ENCODE assay signal across 8 cellular contexts in genomic region chr13:32164622-32165268, GRCh38.
DNase-seq lines count a peak whose midpoint lies in the region; ATAC-seq, FAIRE-seq and TF ChIP-seq lines count a peak whose summit lies in the region.

No MANE protein-coding gene starts in this region.

- intact Hi-C loops in OCI-LY7 (cut with micrococcal nuclease; ENCODE audit: unreplicated experiment) (no loop called here), tibial artery (cut with DNase I; ENCODE audit: low total_unique reads) (no loop called here)

- H3K79me2 ChIP-seq in Karpas-422 (ENCODE audit: low read length): no peaks in the 10 kb centered on the region
- no peaks in the 10 kb centered on the region for H3K79me2 ChIP-seq in OCI-LY7 (ENCODE audit: insufficient read depth, low read depth, low read length)

- BruUV-seq in OCI-LY7 (replicated peaks; lab: Mats Ljungman, UMichigan): no TSS peak

- H3K9me3 ChIP-seq in Karpas-422 (ENCODE audit: low read length) (no peaks in the 10 kb centered on the region), OCI-LY7 (ENCODE audit: low read length) (no peaks in the 10 kb centered on the region), tibial artery (no peaks in the 10 kb centered on the region)

- H3K9ac ChIP-seq in Karpas-422 (ENCODE audit: low read length): no peak overlapping the region

- no peak for ATAC-seq in HG03139 (IDR thresholded peaks at IDR 0.05; ENCODE audit: unreplicated experiment)

- H3K4me3 ChIP-seq in GM12875 (ENCODE audit: low read depth, low read length) (no peak overlapping the region), Karpas-422 (ENCODE audit: low read length) (no peak overlapping the region), OCI-LY7 (ENCODE audit: low read depth, low read length, poor library complexity, severe bottlenecking) (no peak overlapping the region), bronchial epithelial cell (ENCODE audit: low read depth, low read length) (no peak overlapping the region), tibial artery (no peak overlapping the region)

- H3K27ac ChIP-seq in Karpas-422 (ENCODE audit: low read length): no peak overlapping the region
- H3K27ac ChIP-seq in OCI-LY7 (ENCODE audit: low read depth, low read length, poor library complexity, severe bottlenecking): no peak overlapping the region
- peak overlapping the region; percentile 59 to 77 for H3K27ac ChIP-seq in tibial artery

- no peaks in the 10 kb centered on the region for H3K4me1 ChIP-seq in Karpas-422 (ENCODE audit: low read length)
- no peaks in the 10 kb centered on the region for H3K4me1 ChIP-seq in OCI-LY7 (ENCODE audit: insufficient read depth, low read length, poor library complexity, severe bottlenecking)
- H3K4me1 ChIP-seq in tibial artery: peaks cover 0 to 62% (median 19%) of the 10 kb centered on the region in 4 donors

- TF ChIP-seq CTCF in GM12875 (IDR thresholded peaks at IDR 0.05; ENCODE audit: borderline replicate concordance, insufficient read depth, low read depth, low read length): peak; percentile 46; the same call in 1 of the 2 replicates
- TF ChIP-seq CTCF in OCI-LY7 (conservative IDR thresholded peaks at IDR 0.05; ENCODE audit: low read length): peak; percentile 82
- peak; percentile 58 for TF ChIP-seq CTCF in bronchial epithelial cell (IDR thresholded peaks at IDR 0.05; ENCODE audit: insufficient read depth, low read length, severe bottlenecking)
- TF ChIP-seq CTCF in tibial artery (IDR thresholded peaks at IDR 0.05): no peak

- H4K20me1 ChIP-seq in Karpas-422 (ENCODE audit: insufficient read depth, low read depth, low read length): no peaks in the 10 kb centered on the region
- H4K20me1 ChIP-seq in OCI-LY7 (ENCODE audit: insufficient read depth, low read length): no peaks in the 10 kb centered on the region

- DNase-seq in AG08395 (ENCODE audit: low spot score): peak; percentile 72
- peak; percentile 94 for DNase-seq in Karpas-422
- DNase-seq in OCI-LY7 (ENCODE audit: low spot score): peak; percentile 69
- DNase-seq in bronchial epithelial cell (ENCODE audit: low read depth): peak; percentile 40
- peak; percentile 75 for DNase-seq in kidney tubule cell (ENCODE audit: low spot score)
- no peak for DNase-seq in tibial artery

- no peak overlapping the region for H3K4me2 ChIP-seq in Karpas-422 (ENCODE audit: low read depth, low read length, poor library complexity, severe bottlenecking)
- H3K4me2 ChIP-seq in OCI-LY7 (ENCODE audit: low read length): no peak overlapping the region

- POLR2A ChIA-PET in OCI-LY7 (lab: Charles Lee): interaction anchor here (0.5 to 1.5 kb wide), 7 partner anchors 10 to 1832 kb away, joined by 3 to 5 read pairs (median 3); partner anchors contain the start of genes BRCA2 and ZAR1L

- H2AFZ ChIP-seq in Karpas-422 (ENCODE audit: low read length) (peak overlapping the region; percentile 97), OCI-LY7 (ENCODE audit: low read length) (peak overlapping the region; percentile 94)

- H3K27me3 ChIP-seq in Karpas-422 (ENCODE audit: low read length): no peaks in the 10 kb centered on the region
- no peaks in the 10 kb centered on the region for H3K27me3 ChIP-seq in bronchial epithelial cell (ENCODE audit: control insufficient read depth, insufficient read depth, low read length)
- H3K27me3 ChIP-seq in tibial artery: no peaks in the 10 kb centered on the region

- FAIRE-seq in bronchial epithelial cell (lab: Jason Lieb, UNC): no peak

- no peaks in the 10 kb centered on the region for H3K36me3 ChIP-seq in Karpas-422 (ENCODE audit: insufficient read depth, low read length)
- no peaks in the 10 kb centered on the region for H3K36me3 ChIP-seq in OCI-LY7 (ENCODE audit: insufficient read depth, low read length)
- no peaks in the 10 kb centered on the region for H3K36me3 ChIP-seq in bronchial epithelial cell (ENCODE audit: control insufficient read depth, insufficient read depth, low read length)
- peaks cover 0 to 24% (median 15%) of the 10 kb centered on the region in 3 donors for H3K36me3 ChIP-seq in tibial artery

- CTCF ChIA-PET in OCI-LY7 (lab: Charles Lee; ENCODE audit: unreplicated experiment): no interaction called here

- H3K9me2 ChIP-seq in Karpas-422 (replicated peaks; ENCODE audit: insufficient read depth, low read length) (no peaks in the 10 kb centered on the region), OCI-LY7 (ENCODE audit: insufficient read depth, low read length) (no peaks in the 10 kb centered on the region)

Comparison
In these comparisons a context has a peak if more than half of its experiments do, and no peak if none do; other contexts are left out.
1. DNase-seq: peak in AG08395 (single experiment), Karpas-422 (single experiment), OCI-LY7 (single experiment), bronchial epithelial cell (single experiment) and kidney tubule cell (single experiment); none in tibial artery (0 of 2).
2. CTCF ChIP-seq: peak in GM12875 (single experiment), OCI-LY7 (single experiment) and bronchial epithelial cell (single experiment); none in tibial artery (0 of 2).
3. H3K27ac ChIP-seq: peak in tibial artery (2 of 2); none in Karpas-422 (single experiment) and OCI-LY7 (single experiment).